Comparison of ENCODE assay signal across 33 cellular contexts in genomic region chr11:7501894-7502293, GRCh38. TPM values are rescaled to one million over a fixed set of nuclear protein-coding genes. Genes with fewer than 3 reads are reported as not detected.
DNase-seq lines count a peak whose midpoint lies in the region; ATAC-seq, FAIRE-seq and TF ChIP-seq lines count a peak whose summit lies in the region.
"Had no signal": no experiment of that assay in that cellular context is flagged by ENCODE, and none has a peak within 500 bp of the region (broad histone marks: within the 10 kb centered on the region; RNA-seq: fewer than 3 reads in every experiment).

No MANE protein-coding gene starts in this region.

- H3K9ac ChIP-seq in kidney (ENCODE audit: low read length in 2 of 2) = no peak overlapping the region
- H3K9ac ChIP-seq: BLaER1 had no signal

- intact Hi-C loops in activated T-helper 2 cell treated with anti-CD3 and anti-CD28 coated beads, Interferon-gamma antibody, Interleukin-2, Interleukin-4, amounts not matched to agents 10 μg/mL and 5 μg/mL and 100 μg/mL, durations not matched to agents 14 hours and 24 hours and 36 hours (cut with micrococcal nuclease) = no loop called here
- intact Hi-C loops in kidney (cut with DNase I) = no loop called here

- H3K4me3 Mint-ChIP-seq in activated T-helper 2 cell treated with anti-CD3 and anti-CD28 coated beads, Interferon-gamma antibody, Interleukin-2, Interleukin-4, amounts not matched to agents 10 μg/mL and 5 μg/mL and 100 μg/mL, durations not matched to agents 14 hours and 24 hours and 36 hours (ENCODE audit: low read depth) = no peak overlapping the region
- H3K4me3 Mint-ChIP-seq: activated naive CD4-positive, alpha-beta T cell treated with anti-CD3 and anti-CD28 coated beads, Interleukin-2, amount 50 U/mL, for 24 hours had no signal

- no peak for TF ChIP-seq CTCF in kidney (IDR thresholded peaks at IDR 0.05; ENCODE audit: borderline replicate concordance, extremely low read depth, insufficient read depth)

- no peaks in the 10 kb centered on the region for H3K36me3 ChIP-seq in kidney (ENCODE audit: control insufficient read depth in 1 of 2, insufficient read depth in 2 of 2, low read length in 2 of 2)
- H3K36me3 ChIP-seq: BLaER1, brain microvascular endothelial cell, esophagus squamous epithelium, right atrium auricular region, upper lobe of left lung had no signal

- no peaks in the 10 kb centered on the region for H3K4me1 ChIP-seq in kidney (ENCODE audit: control insufficient read depth in 1 of 2, insufficient read depth in 1 of 2, low read depth in 1 of 2, low read length in 2 of 2)
- H3K4me1 ChIP-seq: esophagus squamous epithelium, foreskin keratinocyte, right atrium auricular region had no signal

- DNase-seq in islet precursor cell (peak; percentile 12), NCI-H1930 (lab: John Stamatoyannopoulos, UW) (no peak), foreskin melanocyte (no peak), kidney (no peak)
- DNase-seq in activated T-helper 2 cell treated with anti-CD3 and anti-CD28 coated beads, Interferon-gamma antibody, Interleukin-2, Interleukin-4, amounts not matched to agents 10 μg/mL and 5 μg/mL and 100 μg/mL, durations not matched to agents 14 hours and 24 hours and 36 hours (ENCODE audit: low spot score) = no peak
- DNase-seq: activated CD4-positive, alpha-beta T cell treated with anti-CD3 and anti-CD28 coated beads for 4 hours; amygdala; brain microvascular endothelial cell; DMS153; dorsolateral prefrontal cortex; esophagus squamous epithelium; foreskin keratinocyte; heart left ventricle; NCI-H146; NCI-H2107; small intestine; stimulated activated naive CD4-positive, alpha-beta T cell treated with Interleukin-2 at 50 U/mL for 16 hours; T1000; upper lobe of left lung had no signal

- no peak overlapping the region for H3K4me3 ChIP-seq in kidney (ENCODE audit: low read length in 2 of 2)
- H3K4me3 ChIP-seq: BLaER1, dorsolateral prefrontal cortex, esophagus squamous epithelium, heart left ventricle, right atrium auricular region, suprapubic skin, upper lobe of left lung had no signal

- no peaks in the 10 kb centered on the region for H3K36me3 Mint-ChIP-seq in activated T-helper 2 cell treated with anti-CD3 and anti-CD28 coated beads, Interferon-gamma antibody, Interleukin-2, Interleukin-4, amounts not matched to agents 10 μg/mL and 5 μg/mL and 100 μg/mL, durations not matched to agents 14 hours and 24 hours and 36 hours (ENCODE audit: low read depth)
- H3K36me3 Mint-ChIP-seq: activated naive CD4-positive, alpha-beta T cell treated with anti-CD3 and anti-CD28 coated beads, Interleukin-2, amount 50 U/mL, for 24 hours had no signal

- ATAC-seq in GM18867 (IDR thresholded peaks at IDR 0.05; ENCODE audit: unreplicated experiment) (peak; percentile 58), GM21576 (IDR thresholded peaks at IDR 0.05; ENCODE audit: unreplicated experiment) (peak; percentile 51), HG02885 (IDR thresholded peaks at IDR 0.05; ENCODE audit: poor library complexity, unreplicated experiment) (peak; percentile 67)
- ATAC-seq: foreskin keratinocyte had no signal

- H3K4me1 Mint-ChIP-seq in activated T-helper 2 cell treated with anti-CD3 and anti-CD28 coated beads, Interferon-gamma antibody, Interleukin-2, Interleukin-4, amounts not matched to agents 10 μg/mL and 5 μg/mL and 100 μg/mL, durations not matched to agents 14 hours and 24 hours and 36 hours (ENCODE audit: low read depth) = no peaks in the 10 kb centered on the region
- H3K4me1 Mint-ChIP-seq: activated naive CD4-positive, alpha-beta T cell treated with anti-CD3 and anti-CD28 coated beads, Interleukin-2, amount 50 U/mL, for 24 hours had no signal

- FAIRE-seq in kidney (lab: Jason Lieb, UNC) = no peak
- FAIRE-seq: endometrium, keratinocyte, small intestine had no signal

- no peaks in the 10 kb centered on the region for H3K9me3 Mint-ChIP-seq in activated T-helper 2 cell treated with anti-CD3 and anti-CD28 coated beads, Interferon-gamma antibody, Interleukin-2, Interleukin-4, amounts not matched to agents 10 μg/mL and 5 μg/mL and 100 μg/mL, durations not matched to agents 14 hours and 24 hours and 36 hours
- H3K9me3 Mint-ChIP-seq: activated naive CD4-positive, alpha-beta T cell treated with anti-CD3 and anti-CD28 coated beads, Interleukin-2, amount 50 U/mL, for 24 hours had no signal

- peaks cover 8% of the 10 kb centered on the region for H3K27me3 Mint-ChIP-seq in activated T-helper 2 cell treated with anti-CD3 and anti-CD28 coated beads, Interferon-gamma antibody, Interleukin-2, Interleukin-4, amounts not matched to agents 10 μg/mL and 5 μg/mL and 100 μg/mL, durations not matched to agents 14 hours and 24 hours and 36 hours (ENCODE audit: low read depth)
- H3K27me3 Mint-ChIP-seq: activated naive CD4-positive, alpha-beta T cell treated with anti-CD3 and anti-CD28 coated beads, Interleukin-2, amount 50 U/mL, for 24 hours had no signal

- H3K9me3 ChIP-seq in kidney (ENCODE audit: control insufficient read depth in 1 of 2, low read length in 2 of 2) = no peaks in the 10 kb centered on the region
- H3K9me3 ChIP-seq: BLaER1, esophagus squamous epithelium, heart left ventricle, right atrium auricular region, suprapubic skin, upper lobe of left lung had no signal

- H3K27ac Mint-ChIP-seq in activated T-helper 2 cell treated with anti-CD3 and anti-CD28 coated beads, Interferon-gamma antibody, Interleukin-2, Interleukin-4, amounts not matched to agents 10 μg/mL and 5 μg/mL and 100 μg/mL, durations not matched to agents 14 hours and 24 hours and 36 hours = no peak overlapping the region
- H3K27ac Mint-ChIP-seq: activated naive CD4-positive, alpha-beta T cell treated with anti-CD3 and anti-CD28 coated beads, Interleukin-2, amount 50 U/mL, for 24 hours had no signal

- no peak overlapping the region for H3K27ac ChIP-seq in kidney (ENCODE audit: low read depth in 2 of 2, low read length in 2 of 2)
- H3K27ac ChIP-seq: BLaER1, brain microvascular endothelial cell, dorsolateral prefrontal cortex, esophagus squamous epithelium, foreskin keratinocyte, heart left ventricle, right atrium auricular region, RWPE1, suprapubic skin, upper lobe of left lung, VCaP had no signal

RNA-seq across cellular contexts. Expression of gene PPFIBP2, which starts 11.9 kb away (rescaled TPM):
- total RNA-seq in activated T-helper 2 cell treated with anti-CD3 and anti-CD28 coated beads, Interferon-gamma antibody, Interleukin-2, Interleukin-4, amounts not matched to agents 10 μg/mL and 5 μg/mL and 100 μg/mL, durations not matched to agents 14 hours and 24 hours and 36 hours = 1.1 and 2.1 TPM in 2 replicates
- total RNA-seq in kidney = 31.6 TPM
- 44.4 TPM for polyA plus RNA-seq in kidney (ENCODE audit: insufficient read depth, low read depth, low replicate concordance)

RNA-seq across cellular contexts. Expression of gene OLFML1, which starts 16.6 kb away (rescaled TPM):
- total RNA-seq in activated T-helper 2 cell treated with anti-CD3 and anti-CD28 coated beads, Interferon-gamma antibody, Interleukin-2, Interleukin-4, amounts not matched to agents 10 μg/mL and 5 μg/mL and 100 μg/mL, durations not matched to agents 14 hours and 24 hours and 36 hours = not detected in 2 replicates
- 7.6 TPM for total RNA-seq in kidney
- 8.3 TPM for polyA plus RNA-seq in kidney (ENCODE audit: insufficient read depth, low read depth, low replicate concordance)
- total RNA-seq: foreskin keratinocyte, HT1080, OCI-LY7, SK-MEL-5 had no signal
- polyA plus RNA-seq: foreskin keratinocyte, keratinocyte had no signal

Comparison
In these comparisons a context has a peak if more than half of its experiments do, and no peak if none do; other contexts are left out.
1. RNA of gene PPFIBP2, which starts 11.9 kb away (total RNA-seq): 31.6 TPM in kidney (single experiment); 1.1 to 2.1 TPM in activated T-helper 2 cell treated with anti-CD3 and anti-CD28 coated beads, Interferon-gamma antibody, Interleukin-2, Interleukin-4, amounts not matched to agents 10 μg/mL and 5 μg/mL and 100 μg/mL, durations not matched to agents 14 hours and 24 hours and 36 hours; every median in the first group is over 10 times any median in the second.
2. Peak in every context shown above with its lines, with median percentiles within 50 percentile points of each other: ATAC-seq.